ENCODE assay signal across 2 cellular contexts in the genomic region with DNA sequence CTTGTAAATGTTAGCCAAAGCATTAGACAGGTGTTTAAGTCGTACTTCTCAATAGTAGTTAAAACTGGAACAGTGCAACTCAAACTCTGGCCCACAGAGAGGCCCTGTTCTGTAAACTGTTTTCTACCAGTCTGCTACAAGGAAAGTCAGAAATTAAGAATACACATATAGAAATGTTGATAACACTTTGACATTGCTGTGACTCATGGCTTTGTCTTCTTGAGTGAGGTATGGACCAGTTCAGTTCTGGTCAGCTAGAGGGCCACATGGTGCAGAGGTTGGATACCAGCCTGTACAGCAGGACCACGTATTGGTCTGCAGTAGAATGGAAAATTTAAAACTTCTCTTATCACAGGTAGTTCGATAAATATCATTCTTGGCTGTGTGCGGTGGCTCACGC.
TF ChIP-seq lines count a peak whose summit lies in the region.

No MANE protein-coding gene starts in this region.

TF ChIP-seq in HCT116, 20 proteins besides CTCF, POLR2A, EP300 and RAD21:
- TF ChIP-seq YY1 (IDR thresholded peaks at IDR 0.05; ENCODE audit: extremely low read depth, insufficient replicate concordance, low read depth, low read length) (no peak), SP1 (IDR thresholded peaks at IDR 0.05; ENCODE audit: low read depth) (no peak), TCF7L2 (IDR thresholded peaks at IDR 0.05; ENCODE audit: borderline replicate concordance, extremely low read depth, insufficient read depth, insufficient read length) (no peak), CBX3 (IDR thresholded peaks at IDR 0.05; ENCODE audit: low read depth) (no peak), CEBPB (IDR thresholded peaks at IDR 0.05; ENCODE audit: low read depth) (no peak), FOSL1 (IDR thresholded peaks at IDR 0.05; ENCODE audit: low read depth) (no peak), SRF (IDR thresholded peaks at IDR 0.05; ENCODE audit: low read depth) (no peak), EGR1 (IDR thresholded peaks at IDR 0.05; ENCODE audit: low read depth) (no peak)
- TF ChIP-seq, protein P1, sequence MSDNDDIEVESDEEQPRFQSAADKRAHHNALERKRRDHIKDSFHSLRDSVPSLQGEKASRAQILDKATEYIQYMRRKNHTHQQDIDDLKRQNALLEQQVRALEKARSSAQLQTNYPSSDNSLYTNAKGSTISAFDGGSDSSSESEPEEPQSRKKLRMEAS (IDR thresholded peaks at IDR 0.05): no peak
TF ChIP-seq in HCT116: peak in this region for 0.

TF ChIP-seq in endothelial cell of umbilical vein, 7 proteins besides CTCF, POLR2A, EP300 and RAD21:
- TF ChIP-seq EZH2 (IDR thresholded peaks at IDR 0.05; ENCODE audit: borderline replicate concordance, low read depth, low read length, severe bottlenecking): no peak
- TF ChIP-seq MYC (IDR thresholded peaks at IDR 0.05; ENCODE audit: low read depth, low read length): no peak
- TF ChIP-seq JUN (IDR thresholded peaks at IDR 0.05; ENCODE audit: borderline replicate concordance, insufficient read depth, insufficient read length, low read depth): no peak
- no peak for TF ChIP-seq POLR2AphosphoS5 (IDR thresholded peaks at IDR 0.05; ENCODE audit: insufficient read depth, low read depth, low read length)
- TF ChIP-seq, protein P1 (IDR thresholded peaks at IDR 0.05; ENCODE audit: insufficient read depth, insufficient read length): no peak
- no peak for TF ChIP-seq GATA2 (IDR thresholded peaks at IDR 0.05; ENCODE audit: insufficient read depth, insufficient read length, low read depth, low read length)
- no peak for TF ChIP-seq FOS (IDR thresholded peaks at IDR 0.05; ENCODE audit: borderline replicate concordance, insufficient read depth, low read length)
TF ChIP-seq in endothelial cell of umbilical vein: peak in this region for 0.
